In the genomic region with DNA sequence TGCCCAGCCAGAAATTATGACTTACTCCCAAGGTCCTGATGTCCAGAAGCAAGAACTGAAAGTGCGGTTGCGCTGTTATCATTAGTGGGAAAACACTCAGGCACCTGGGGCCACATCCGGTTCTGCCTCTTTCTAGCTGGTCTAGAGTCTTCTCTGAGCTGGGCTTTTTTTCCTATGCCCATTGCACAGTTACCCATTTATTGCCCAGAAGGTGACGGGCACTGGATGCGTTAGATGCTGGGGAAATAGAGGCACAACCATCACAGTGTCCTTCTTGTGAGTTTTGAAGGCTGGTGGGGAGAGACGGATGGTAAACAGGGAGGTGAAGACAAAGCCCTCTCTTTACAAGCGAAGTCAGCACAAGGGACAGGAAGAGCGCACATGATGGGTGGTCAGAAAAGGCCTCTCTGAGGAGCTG, we compare ENCODE assay signal across 12 cellular contexts. TPM values are rescaled to one million over a fixed set of nuclear protein-coding genes. Genes with fewer than 3 reads are reported as not detected.
DNase-seq lines count a peak whose midpoint lies in the region; ATAC-seq lines count a peak whose summit lies in the region.
"Had no signal": no experiment of that assay in that cellular context is flagged by ENCODE, and none has a peak within 500 bp of the region (broad histone marks: within the 10 kb centered on the region; RNA-seq: fewer than 3 reads in every experiment).

No MANE protein-coding gene starts in this region.

- ATAC-seq in HG03175 (IDR thresholded peaks at IDR 0.05; ENCODE audit: unreplicated experiment) = peak; percentile 37

- peaks cover 8% of the 10 kb centered on the region for H3K4me1 Mint-ChIP-seq in activated naive CD4-positive, alpha-beta T cell treated with anti-CD3 and anti-CD28 coated beads, Interleukin-2, amount 50 U/mL, for 24 hours
- peaks cover 10% of the 10 kb centered on the region for H3K4me1 Mint-ChIP-seq in activated naive CD8-positive, alpha-beta T cell treated with anti-CD3 and anti-CD28 coated beads for 36 hours

- H3K27ac Mint-ChIP-seq in activated naive CD4-positive, alpha-beta T cell treated with anti-CD3 and anti-CD28 coated beads, Interleukin-2, amount 50 U/mL, for 24 hours = peak overlapping the region; percentile 24
- peak overlapping the region; percentile 21 for H3K27ac Mint-ChIP-seq in activated naive CD8-positive, alpha-beta T cell treated with anti-CD3 and anti-CD28 coated beads for 36 hours
- H3K27ac Mint-ChIP-seq: T-helper 17 cell had no signal

- no peak for DNase-seq in activated naive CD4-positive, alpha-beta T cell treated with anti-CD3 and anti-CD28 coated beads, Interleukin-2, amount 50 U/mL, for 16 hours
- no peak for DNase-seq in activated naive CD8-positive, alpha-beta T cell treated with anti-CD3 and anti-CD28 coated beads for 36 hours
- no peak for DNase-seq in iPS-NIHi7 (ENCODE audit: extremely low spot score)
- no peak for DNase-seq in NCI-H2227 (lab: John Stamatoyannopoulos, UW; ENCODE audit: unreplicated experiment)
- DNase-seq in glomerular visceral epithelial cell (ENCODE audit: extremely low spot score) = no peak
- no peak for DNase-seq in NCI-H146 (lab: John Stamatoyannopoulos, UW)
- DNase-seq: activated CD4-positive, alpha-beta T cell treated with anti-CD3 and anti-CD28 coated beads for 4 hours; HCEC 1CT; NCI-H446; T-helper 17 cell had no signal

- no peaks in the 10 kb centered on the region for H3K36me3 Mint-ChIP-seq in activated naive CD4-positive, alpha-beta T cell treated with anti-CD3 and anti-CD28 coated beads, Interleukin-2, amount 50 U/mL, for 24 hours
- peaks cover 2% of the 10 kb centered on the region for H3K36me3 Mint-ChIP-seq in activated naive CD8-positive, alpha-beta T cell treated with anti-CD3 and anti-CD28 coated beads for 36 hours

- H3K4me3 Mint-ChIP-seq in activated naive CD4-positive, alpha-beta T cell treated with anti-CD3 and anti-CD28 coated beads, Interleukin-2, amount 50 U/mL, for 24 hours = no peak overlapping the region
- H3K4me3 Mint-ChIP-seq in activated naive CD8-positive, alpha-beta T cell treated with anti-CD3 and anti-CD28 coated beads for 36 hours = no peak overlapping the region
- H3K4me3 Mint-ChIP-seq: T-helper 17 cell had no signal

- H3K9me3 Mint-ChIP-seq in activated naive CD4-positive, alpha-beta T cell treated with anti-CD3 and anti-CD28 coated beads, Interleukin-2, amount 50 U/mL, for 24 hours = no peaks in the 10 kb centered on the region
- H3K9me3 Mint-ChIP-seq in activated naive CD8-positive, alpha-beta T cell treated with anti-CD3 and anti-CD28 coated beads for 36 hours = peaks cover 3% of the 10 kb centered on the region

- peaks cover 6% of the 10 kb centered on the region for H3K27me3 Mint-ChIP-seq in activated naive CD4-positive, alpha-beta T cell treated with anti-CD3 and anti-CD28 coated beads, Interleukin-2, amount 50 U/mL, for 24 hours
- peaks cover 5% of the 10 kb centered on the region for H3K27me3 Mint-ChIP-seq in activated naive CD8-positive, alpha-beta T cell treated with anti-CD3 and anti-CD28 coated beads for 36 hours

RNA-seq across cellular contexts. Expression of gene PLCG2, which starts 37.7 kb away (rescaled TPM):
- 1 to 10 TPM; 7.7 to 8.1 TPM for total RNA-seq in activated naive CD8-positive, alpha-beta T cell treated with anti-CD3 and anti-CD28 coated beads for 36 hours
